22 cellular contexts compared by ENCODE assay signal in the genomic region with DNA sequence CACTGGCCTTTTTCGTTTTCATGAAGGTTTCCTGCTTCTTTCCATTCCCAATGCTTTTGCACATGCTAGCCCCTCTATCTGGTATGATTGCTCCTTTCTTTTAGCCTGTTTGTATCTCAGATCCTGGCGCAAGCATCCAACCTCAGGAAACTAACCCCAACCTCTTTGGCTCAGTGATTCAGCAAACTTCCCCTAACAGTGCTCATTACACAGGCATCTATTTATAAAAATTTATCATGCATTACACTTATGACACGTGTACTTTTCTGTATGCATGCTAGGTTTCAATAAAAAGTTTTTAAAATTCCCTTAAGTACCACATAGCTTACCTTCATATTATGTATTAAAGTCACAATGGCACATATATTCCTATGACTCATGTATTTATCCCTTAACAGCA.
DNase-seq lines count a peak whose midpoint lies in the region; ATAC-seq, FAIRE-seq and TF ChIP-seq lines count a peak whose summit lies in the region.
"Had no signal": no experiment of that assay in that cellular context is flagged by ENCODE, and none has a peak within 500 bp of the region (broad histone marks: within the 10 kb centered on the region; RNA-seq: fewer than 3 reads in every experiment).

No MANE protein-coding gene starts in this region.

- no peak for TF ChIP-seq CTCF in heart left ventricle (IDR thresholded peaks at IDR 0.05)
- no peak for TF ChIP-seq CTCF in GM12878 (IDR thresholded peaks at IDR 0.05 in 2 of 3, conservative IDR thresholded peaks at IDR 0.05 in 1 of 3; ENCODE audit: control insufficient read depth in 2 of 3, extremely low read depth in 1 of 3, insufficient read depth in 1 of 3, low read depth in 3 of 3, low read length in 3 of 3)

- no peaks in the 10 kb centered on the region for H3K36me3 Mint-ChIP-seq in effector memory CD8-positive, alpha-beta T cell (ENCODE audit: insufficient read depth)
- H3K36me3 Mint-ChIP-seq: CD8-positive, alpha-beta T cell had no signal

- H3K79me2 ChIP-seq in GM12878 (ENCODE audit: control insufficient read depth, insufficient read depth, low read length) = no peaks in the 10 kb centered on the region

- no peak overlapping the region for H2AFZ ChIP-seq in GM12878 (ENCODE audit: control insufficient read depth, low read depth, low read length)
- H2AFZ ChIP-seq: GM23248 had no signal

- no peaks in the 10 kb centered on the region for H3K9me3 Mint-ChIP-seq in effector memory CD8-positive, alpha-beta T cell
- H3K9me3 Mint-ChIP-seq: CD8-positive, alpha-beta T cell; IgD-negative memory B cell had no signal

- H3K4me1 ChIP-seq in heart left ventricle (peaks cover 0 to 7% (median 0%) of the 10 kb centered on the region in 12 donors), GM12878 (ENCODE audit: control insufficient read depth, insufficient read depth, low read length) (no peaks in the 10 kb centered on the region)
- H3K4me1 ChIP-seq: A549, HAP-1 had no signal

- TF ChIP-seq RAD21 in GM12878 (IDR thresholded peaks at IDR 0.05; ENCODE audit: insufficient read depth, low read depth, low read length) = no peak

- WGBS in heart left ventricle, 4 donors = 74 to 82% (median 77%) methylated on average over 3 of the region's 3 CpGs
- 0% methylated on average over 3 of the region's 3 CpGs for WGBS in GM12878 (ENCODE audit: insufficient coverage, insufficient replicate concordance, low lambda C conversion rate, missing lambda C conversion rate)

- DNase-seq in heart left ventricle = no peak
- DNase-seq in Right ventricle myocardium inferior (ENCODE audit: missing footprints) = no peak
- DNase-seq in GM12878 (ENCODE audit: low read depth, low spot score) = no peak
- DNase-seq in lung microvascular endothelial cell (ENCODE audit: low read depth in 2 of 2) = peak; percentile 5 to 53
- DNase-seq in effector memory CD8-positive, alpha-beta T cell = no peak
- DNase-seq in NCI-H1694 treated with DMSO at 0.1 percent for 48 hours (lab: John Stamatoyannopoulos, UW) = no peak
- DNase-seq in anterior cingulate cortex (lab: John Stamatoyannopoulos, UW) = no peak
- DNase-seq: AML-193; Calu3; CD8-positive, alpha-beta T cell; DMS79 treated with DMSO at 0.1 percent for 48 hours; GF-D8; GM23248; KG1 had no signal

- RAD21 ChIA-PET in GM12878 (lab: Charles Lee; ENCODE audit: unreplicated experiment) = interaction anchor here (1.4 kb wide), 1 partner anchor 9 kb away, joined by 5 read pairs; no protein-coding TSS in a partner anchor

- ATAC-seq in heart left ventricle (peak in 3 of 4 donors; percentile 38 to 45 (median 39)), Right ventricle myocardium inferior (no peak), HG03342 (IDR thresholded peaks at IDR 0.05; ENCODE audit: unreplicated experiment) (peak; percentile 39), GM12878 (peak; percentile 57)
- no peak for ATAC-seq in effector memory CD8-positive, alpha-beta T cell (replicated peaks)
- ATAC-seq: A549; CD8-positive, alpha-beta T cell had no signal

- CTCF ChIA-PET in GM12878 (lab: Yijun Ruan, JAX) = interaction anchor here (0.7 kb wide), 1 partner anchor 25 kb away, joined by 3 read pairs; no protein-coding TSS in a partner anchor

- POLR2A ChIA-PET in GM12878 (lab: Charles Lee) = no interaction called here

- H3K27me3 Mint-ChIP-seq in effector memory CD8-positive, alpha-beta T cell = peaks cover 31 to 34% of the 10 kb centered on the region in 2 donors
- H3K27me3 Mint-ChIP-seq: IgD-negative memory B cell had no signal

- TF ChIP-seq POLR2A in heart left ventricle (IDR thresholded peaks at IDR 0.05) (no peak), GM12878 (IDR thresholded peaks at IDR 0.05; ENCODE audit: low read depth, low read length) (no peak)

- H3K9me3 ChIP-seq in heart left ventricle (no peaks in the 10 kb centered on the region), GM12878 (replicated peaks; ENCODE audit: control insufficient read depth, insufficient read depth, low read length) (no peaks in the 10 kb centered on the region)
- H3K9me3 ChIP-seq: A549, HAP-1 had no signal

- H3K4me3 Mint-ChIP-seq in effector memory CD8-positive, alpha-beta T cell = no peak overlapping the region
- H3K4me3 Mint-ChIP-seq: CD8-positive, alpha-beta T cell; IgD-negative memory B cell had no signal

- TF ChIP-seq EP300 in GM12878 (IDR thresholded peaks at IDR 0.05; ENCODE audit: borderline replicate concordance in 1 of 2, control insufficient read depth in 1 of 2, low read depth in 2 of 2, low read length in 2 of 2) = no peak

- FAIRE-seq in GM12878 (lab: Jason Lieb, UNC) = no peak
- FAIRE-seq: A549, GM12891, GM18507, HTR-8/SVneo had no signal

- SMC1A ChIA-PET in GM12878 (lab: Charles Lee; ENCODE audit: uncharacterized antibody, unreplicated experiment) = no interaction called here

- H4K20me1 ChIP-seq in GM12878 (ENCODE audit: control insufficient read depth, insufficient read depth) = no peaks in the 10 kb centered on the region

- no peak overlapping the region for H3K4me2 ChIP-seq in GM12878 (ENCODE audit: control insufficient read depth, insufficient read depth)
- H3K4me2 ChIP-seq: A549 had no signal

- H3K36me3 ChIP-seq in heart left ventricle (peaks cover 0 to 65% (median 37%) of the 10 kb centered on the region in 9 donors), GM12878 (ENCODE audit: control insufficient read depth in 2 of 2, insufficient read depth in 2 of 2, low read length in 1 of 2) (no peaks in the 10 kb centered on the region)
- H3K36me3 ChIP-seq: HAP-1 had no signal

- no peak overlapping the region for H3K4me3 ChIP-seq in heart left ventricle
- H3K4me3 ChIP-seq in GM12878 = no peak overlapping the region
- H3K4me3 ChIP-seq: A549, GM23248, HAP-1 had no signal

- H3K27ac ChIP-seq in heart left ventricle = no peak overlapping the region
- no peak overlapping the region for H3K27ac ChIP-seq in GM12878 (ENCODE audit: control insufficient read depth, insufficient read depth)
- H3K27ac ChIP-seq: 22Rv1, A549, GM23248 had no signal

- in situ Hi-C loops in GM12878 (cut with MboI) = no loop called here

- no TSS peak for BruUV-seq in GM12878 (replicated peaks; lab: Mats Ljungman, UMichigan)

- H3K27ac Mint-ChIP-seq in effector memory CD8-positive, alpha-beta T cell = no peak overlapping the region
- H3K27ac Mint-ChIP-seq: CD8-positive, alpha-beta T cell; IgD-negative memory B cell had no signal

- no peak overlapping the region for H3K9ac ChIP-seq in GM12878 (ENCODE audit: control insufficient read depth, insufficient read depth, low read length)
- H3K9ac ChIP-seq: GM23248 had no signal

- no peaks in the 10 kb centered on the region for H3K4me1 Mint-ChIP-seq in effector memory CD8-positive, alpha-beta T cell (ENCODE audit: low read depth in 2 of 2)
- H3K4me1 Mint-ChIP-seq: IgD-negative memory B cell had no signal

- no peaks in the 10 kb centered on the region for H3K27me3 ChIP-seq in heart left ventricle
- H3K27me3 ChIP-seq in GM12878 (replicated peaks in 1 of 2; ENCODE audit: control insufficient read depth in 2 of 2, insufficient read depth in 2 of 2, low read length in 1 of 2) = no peaks in the 10 kb centered on the region

- intact Hi-C loops in heart left ventricle (cut with DNase I) = loop anchor here in 2 of 10 donors (10.0 kb wide), 2 partner anchors 225 to 325 kb away; no protein-coding TSS in a partner anchor
- intact Hi-C loops in Right ventricle myocardium inferior (cut with DNase I) = no loop called here
- intact Hi-C loops in GM12878 (cut with micrococcal nuclease; ENCODE audit: unreplicated experiment) = loop anchor here (10.0 kb wide), 1 partner anchor 405 kb away; no protein-coding TSS in a partner anchor

TF ChIP-seq in GM12878, 131 proteins besides CTCF, POLR2A, EP300 and RAD21 (continues in another document):
- TF ChIP-seq, protein P1, sequence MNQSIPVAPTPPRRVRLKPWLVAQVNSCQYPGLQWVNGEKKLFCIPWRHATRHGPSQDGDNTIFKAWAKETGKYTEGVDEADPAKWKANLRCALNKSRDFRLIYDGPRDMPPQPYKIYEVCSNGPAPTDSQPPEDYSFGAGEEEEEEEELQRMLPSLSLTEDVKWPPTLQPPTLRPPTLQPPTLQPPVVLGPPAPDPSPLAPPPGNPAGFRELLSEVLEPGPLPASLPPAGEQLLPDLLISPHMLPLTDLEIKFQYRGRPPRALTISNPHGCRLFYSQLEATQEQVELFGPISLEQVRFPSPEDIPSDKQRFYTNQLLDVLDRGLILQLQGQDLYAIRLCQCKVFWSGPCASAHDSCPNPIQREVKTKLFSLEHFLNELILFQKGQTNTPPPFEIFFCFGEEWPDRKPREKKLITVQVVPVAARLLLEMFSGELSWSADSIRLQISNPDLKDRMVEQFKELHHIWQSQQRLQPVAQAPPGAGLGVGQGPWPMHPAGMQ (IDR thresholded peaks at IDR 0.05; ENCODE audit: borderline replicate concordance) = no peak
- TF ChIP-seq MXI1 (IDR thresholded peaks at IDR 0.05; ENCODE audit: low read depth, low read length) (no peak), STAT1 (conservative IDR thresholded peaks at IDR 0.05) (no peak), IKZF1 (conservative IDR thresholded peaks at IDR 0.05) (no peak), JUNB (IDR thresholded peaks at IDR 0.05) (peak; percentile 21; the same call in 1 of the 2 replicates), EZH2 (IDR thresholded peaks at IDR 0.05; ENCODE audit: borderline replicate concordance, control insufficient read depth, low read depth, low read length) (no peak), GABPA (IDR thresholded peaks at IDR 0.05; ENCODE audit: low read depth) (no peak), NFIC (IDR thresholded peaks at IDR 0.05; ENCODE audit: low read depth, low read length) (peak; percentile 40; the same call in 1 of the 2 replicates), ATF7 (IDR thresholded peaks at IDR 0.05; ENCODE audit: low read depth) (0 out of 2 replicates have a peak, but pooled peaks have one; percentile 27), PAX8 (IDR thresholded peaks at IDR 0.05) (no peak)
- TF ChIP-seq, protein P2, sequence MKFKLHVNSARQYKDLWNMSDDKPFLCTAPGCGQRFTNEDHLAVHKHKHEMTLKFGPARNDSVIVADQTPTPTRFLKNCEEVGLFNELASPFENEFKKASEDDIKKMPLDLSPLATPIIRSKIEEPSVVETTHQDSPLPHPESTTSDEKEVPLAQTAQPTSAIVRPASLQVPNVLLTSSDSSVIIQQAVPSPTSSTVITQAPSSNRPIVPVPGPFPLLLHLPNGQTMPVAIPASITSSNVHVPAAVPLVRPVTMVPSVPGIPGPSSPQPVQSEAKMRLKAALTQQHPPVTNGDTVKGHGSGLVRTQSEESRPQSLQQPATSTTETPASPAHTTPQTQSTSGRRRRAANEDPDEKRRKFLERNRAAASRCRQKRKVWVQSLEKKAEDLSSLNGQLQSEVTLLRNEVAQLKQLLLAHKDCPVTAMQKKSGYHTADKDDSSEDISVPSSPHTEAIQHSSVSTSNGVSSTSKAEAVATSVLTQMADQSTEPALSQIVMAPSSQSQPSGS (IDR thresholded peaks at IDR 0.05; ENCODE audit: low read length) = no peak

Comparison
In these comparisons a context has a peak if more than half of its experiments do, and no peak if none do; other contexts are left out.
1. ATAC-seq: peak in heart left ventricle (3 of 4), HG03342 (single experiment) and GM12878 (single experiment); none in Right ventricle myocardium inferior (single experiment) and effector memory CD8-positive, alpha-beta T cell (single experiment).
2. DNase-seq: peak in lung microvascular endothelial cell (2 of 2); none in heart left ventricle (0 of 5), Right ventricle myocardium inferior (single experiment), GM12878 (single experiment), effector memory CD8-positive, alpha-beta T cell (0 of 3), NCI-H1694 treated with DMSO at 0.1 percent for 48 hours (single experiment) and anterior cingulate cortex (0 of 58).